ENCODE assay signal across 21 cellular contexts in the genomic region with DNA sequence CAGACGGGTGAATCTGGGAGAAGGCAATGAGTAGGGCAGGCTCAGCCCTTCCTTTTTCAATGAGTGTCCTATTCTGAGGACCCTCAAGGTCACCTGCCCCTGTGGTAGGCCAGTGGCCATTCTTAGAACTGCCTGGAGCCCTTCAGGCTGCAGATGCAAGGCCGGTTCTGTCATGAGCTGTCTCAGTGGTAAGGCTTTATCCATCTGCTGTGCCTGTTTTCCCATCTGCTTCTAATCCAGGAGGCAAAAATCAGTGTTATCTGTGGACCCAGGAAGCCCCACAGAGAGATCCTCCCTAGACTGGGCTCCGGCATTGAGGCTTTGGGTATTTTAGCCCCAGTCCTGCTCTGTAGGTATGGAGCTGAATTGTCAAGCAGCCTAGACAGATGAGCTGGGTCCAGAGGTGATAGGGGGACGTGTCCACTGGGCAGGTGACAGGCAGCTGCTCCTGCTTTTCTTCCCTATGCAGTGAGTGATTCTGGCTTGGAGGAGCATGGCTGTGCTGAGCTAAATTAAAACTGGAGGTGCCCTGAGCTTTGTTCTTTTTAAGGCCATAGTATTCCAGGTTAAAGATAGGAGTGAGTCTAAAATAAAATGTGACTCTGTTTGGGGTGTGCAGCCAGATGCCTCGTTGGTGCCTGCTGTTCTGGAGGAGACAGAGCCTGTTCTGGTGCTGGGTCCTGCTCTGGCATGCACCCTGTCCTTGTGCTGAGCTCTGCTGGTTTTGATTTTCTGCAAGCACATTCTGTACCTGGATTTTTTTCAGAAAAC.
A peak's percentile ranks its signal among the peaks of the same experiment; 100 is the strongest.
DNase-seq lines count a peak whose midpoint lies in the region; ATAC-seq and TF ChIP-seq lines count a peak whose summit lies in the region.
"Had no signal": no experiment of that assay in that cellular context is flagged by ENCODE, and none has a peak within 500 bp of the region (broad histone marks: within the 10 kb centered on the region; RNA-seq: fewer than 3 reads in every experiment).

No MANE protein-coding gene starts in this region.

- TF ChIP-seq CTCF in brain (conservative IDR thresholded peaks at IDR 0.05), result no peak
- no peak for TF ChIP-seq CTCF in thoracic aorta (IDR thresholded peaks at IDR 0.05)

- peaks cover 44% of the 10 kb centered on the region for H3K4me1 Mint-ChIP-seq in brain
- H3K4me1 Mint-ChIP-seq: activated naive CD8-positive, alpha-beta T cell treated with anti-CD3 and anti-CD28 coated beads, Interleukin-2, amount 10 ng/mL, durations not matched to agents 7 days and 5 days had no signal

- H3K4me1 ChIP-seq in right cardiac atrium (ENCODE audit: control insufficient read depth, insufficient read depth, low read length), result peaks cover 12% of the 10 kb centered on the region
- peaks cover 8 to 39% of the 10 kb centered on the region in 2 donors for H3K4me1 ChIP-seq in thoracic aorta (ENCODE audit: control insufficient read depth in 1 of 2, low read depth in 2 of 2)
- H3K4me1 ChIP-seq: lower lobe of right lung, spleen, upper lobe of left lung had no signal

- peak overlapping the region; percentile 92 for H3K27ac ChIP-seq in right cardiac atrium (ENCODE audit: low read length)
- H3K27ac ChIP-seq in thoracic aorta, result peak overlapping the region; percentile 0 to 35
- H3K27ac ChIP-seq: lower lobe of right lung, ovary, spleen, upper lobe of left lung had no signal

- no peaks in the 10 kb centered on the region for H3K36me3 ChIP-seq in thoracic aorta
- H3K36me3 ChIP-seq: lower lobe of right lung, ovary, spleen, upper lobe of left lung had no signal

- peaks cover 21% of the 10 kb centered on the region for H3K36me3 Mint-ChIP-seq in brain
- H3K36me3 Mint-ChIP-seq: activated naive CD8-positive, alpha-beta T cell treated with anti-CD3 and anti-CD28 coated beads, Interleukin-2, amount 10 ng/mL, durations not matched to agents 7 days and 5 days; natural killer cell treated with Interleukin-12 subunit alpha and Interleukin-12 subunit beta and Interleukin-15 and Interleukin-18, amount 100 ng/mL, for 72 hours had no signal

- H3K9me3 ChIP-seq in right cardiac atrium (ENCODE audit: control insufficient read depth, low read length), result no peaks in the 10 kb centered on the region
- no peaks in the 10 kb centered on the region for H3K9me3 ChIP-seq in thoracic aorta
- H3K9me3 ChIP-seq: lower lobe of right lung, ovary, upper lobe of left lung had no signal

- H3K4me3 ChIP-seq in right cardiac atrium (ENCODE audit: low read length) (no peak overlapping the region), thoracic aorta (no peak overlapping the region)
- H3K4me3 ChIP-seq: lower lobe of right lung, ovary, spleen, upper lobe of left lung had no signal

- H3K27ac Mint-ChIP-seq in brain, result peak overlapping the region in 4 of 5 experiments; percentile 76 to 85 (median 82)
- H3K27ac Mint-ChIP-seq: activated CD8-positive, alpha-beta T cell treated with anti-CD3 and anti-CD28 coated beads, Interleukin-2, amount 10 ng/mL, durations not matched to agents 7 days and 5 days; activated naive CD8-positive, alpha-beta T cell treated with anti-CD3 and anti-CD28 coated beads, Interleukin-2, amount 10 ng/mL, durations not matched to agents 7 days and 5 days; natural killer cell treated with Interleukin-12 subunit alpha and Interleukin-12 subunit beta and Interleukin-15 and Interleukin-18, amount 100 ng/mL, for 72 hours had no signal

- intact Hi-C loops in right cardiac atrium (cut with DNase I), result no loop called here

- no peak overlapping the region for H3K4me3 Mint-ChIP-seq in brain
- H3K4me3 Mint-ChIP-seq: activated CD8-positive, alpha-beta T cell treated with anti-CD3 and anti-CD28 coated beads, Interleukin-2, amount 10 ng/mL, durations not matched to agents 7 days and 5 days; activated naive CD8-positive, alpha-beta T cell treated with anti-CD3 and anti-CD28 coated beads, Interleukin-2, amount 10 ng/mL, durations not matched to agents 7 days and 5 days; natural killer cell treated with Interleukin-12 subunit alpha and Interleukin-12 subunit beta and Interleukin-15 and Interleukin-18, amount 100 ng/mL, for 72 hours had no signal

- peaks cover 9 to 20% (median 14%) of the 10 kb centered on the region in 5 experiments for H3K9me3 Mint-ChIP-seq in brain
- H3K9me3 Mint-ChIP-seq: activated naive CD8-positive, alpha-beta T cell treated with anti-CD3 and anti-CD28 coated beads, Interleukin-2, amount 10 ng/mL, durations not matched to agents 7 days and 5 days; natural killer cell treated with Interleukin-12 subunit alpha and Interleukin-12 subunit beta and Interleukin-15 and Interleukin-18, amount 100 ng/mL, for 72 hours had no signal

- 54% methylated on average over 5 of the region's 5 CpGs for WGBS in right cardiac atrium

- ATAC-seq in right cardiac atrium (peak; percentile 53 to 85), thoracic aorta (ENCODE audit: insufficient number of reproducible peaks, low FRiP score, low read depth) (no peak)
- ATAC-seq: activated CD8-positive, alpha-beta T cell treated with anti-CD3 and anti-CD28 coated beads, Interleukin-2, amount 10 ng/mL, durations not matched to agents 7 days and 5 days; lower lobe of right lung; natural killer cell treated with Interleukin-12 subunit alpha and Interleukin-12 subunit beta and Interleukin-15 and Interleukin-18, amount 100 ng/mL, for 72 hours had no signal

- no peaks in the 10 kb centered on the region for H3K27me3 ChIP-seq in right cardiac atrium (ENCODE audit: control insufficient read depth, insufficient read depth)
- no peaks in the 10 kb centered on the region for H3K27me3 ChIP-seq in thoracic aorta (replicated peaks; ENCODE audit: insufficient read depth)
- H3K27me3 ChIP-seq: ovary, upper lobe of left lung had no signal

- DNase-seq in NCI-H1694 (lab: John Stamatoyannopoulos, UW), result peak; percentile 42
- DNase-seq in right cardiac atrium, result peak in 1 of 3 donors; percentile 62
- DNase-seq in thoracic aorta (ENCODE audit: low spot score), result no peak
- DNase-seq in NCI-H2196 treated with DMSO at 0.1 percent for 48 hours (lab: John Stamatoyannopoulos, UW; ENCODE audit: unreplicated experiment), result no peak
- DNase-seq in amygdala (lab: John Stamatoyannopoulos, UW), result no peak
- no peak for DNase-seq in A172 (ENCODE audit: low spot score)
- DNase-seq: activated CD8-positive, alpha-beta T cell treated with anti-CD3 and anti-CD28 coated beads, Interleukin-2, amount 10 ng/mL, durations not matched to agents 7 days and 5 days; activated naive CD8-positive, alpha-beta T cell treated with anti-CD3 and anti-CD28 coated beads, Interleukin-2, amount 10 ng/mL, durations not matched to agents 7 days and 5 days; activated T-cell treated with anti-CD3 and anti-CD28 coated beads for 4 hours; kidney; lower lobe of right lung; NCI-H1436 treated with DMSO at 0.1 percent for 48 hours; NCI-H526 treated with DMSO at 0.1 percent for 48 hours; ovary; retina; RPMI8226; spleen; T-helper 2 cell; upper lobe of left lung had no signal

- H3K27me3 Mint-ChIP-seq in brain, result no peaks in the 10 kb centered on the region
